Comparison of ENCODE assay signal across 8 cellular contexts in the genomic region with DNA sequence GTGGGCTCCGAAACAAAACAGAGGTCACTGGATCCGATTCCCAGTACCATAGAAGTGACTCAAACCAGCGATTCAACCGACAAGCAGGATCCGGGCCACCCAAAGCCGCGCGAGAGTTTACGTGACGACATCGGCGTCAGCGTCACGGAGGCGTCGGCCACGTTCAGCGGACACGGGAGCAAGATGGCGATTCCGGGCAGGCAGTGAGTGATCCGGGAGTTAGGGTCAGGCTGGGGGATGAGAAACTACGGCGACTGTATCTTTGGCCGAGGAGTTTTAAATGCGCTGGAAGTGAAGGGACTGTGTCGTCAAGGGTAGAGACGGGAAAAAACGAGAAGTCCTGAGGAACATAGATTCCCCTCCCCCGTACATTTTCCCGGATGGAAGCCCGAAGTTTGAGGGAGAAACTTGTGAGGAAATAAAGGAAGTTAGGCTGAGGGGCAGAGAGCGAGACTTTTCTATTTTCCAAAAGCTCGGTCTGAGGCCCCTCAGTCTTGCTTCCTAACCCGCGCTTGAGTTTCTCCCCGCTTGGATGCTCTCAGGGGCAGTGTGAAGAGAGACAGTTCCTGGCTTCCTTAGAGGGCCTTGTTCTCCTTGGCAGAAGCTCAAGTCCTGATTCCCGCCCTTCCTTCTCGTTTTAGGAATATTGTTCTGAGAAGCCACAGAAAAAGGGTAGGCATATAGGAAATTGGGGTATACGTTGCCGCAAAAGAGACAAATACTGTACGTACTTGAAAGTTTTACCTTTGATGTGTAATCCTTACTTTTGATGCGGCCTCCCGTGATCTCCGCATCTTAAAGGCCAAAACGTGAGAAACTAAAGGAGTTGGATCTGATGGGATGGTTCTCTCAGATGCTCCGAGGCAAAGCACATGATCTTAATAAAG. TPM values are rescaled to one million over a fixed set of nuclear protein-coding genes. Genes with fewer than 3 reads are reported as not detected.
DNase-seq lines count a peak whose midpoint lies in the region; ATAC-seq, FAIRE-seq and TF ChIP-seq lines count a peak whose summit lies in the region.

A gene with protein sequence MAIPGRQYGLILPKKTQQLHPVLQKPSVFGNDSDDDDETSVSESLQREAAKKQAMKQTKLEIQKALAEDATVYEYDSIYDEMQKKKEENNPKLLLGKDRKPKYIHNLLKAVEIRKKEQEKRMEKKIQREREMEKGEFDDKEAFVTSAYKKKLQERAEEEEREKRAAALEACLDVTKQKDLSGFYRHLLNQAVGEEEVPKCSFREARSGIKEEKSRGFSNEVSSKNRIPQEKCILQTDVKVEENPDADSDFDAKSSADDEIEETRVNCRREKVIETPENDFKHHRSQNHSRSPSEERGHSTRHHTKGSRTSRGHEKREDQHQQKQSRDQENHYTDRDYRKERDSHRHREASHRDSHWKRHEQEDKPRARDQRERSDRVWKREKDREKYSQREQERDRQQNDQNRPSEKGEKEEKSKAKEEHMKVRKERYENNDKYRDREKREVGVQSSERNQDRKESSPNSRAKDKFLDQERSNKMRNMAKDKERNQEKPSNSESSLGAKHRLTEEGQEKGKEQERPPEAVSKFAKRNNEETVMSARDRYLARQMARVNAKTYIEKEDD (plus strand): TSS at position 156 of the 887 bp plus-strand sequence. CDS start 28 bp downstream, at position 184.

- peak; percentile 95 for DNase-seq in COLO829 (ENCODE audit: low spot score)
- peak; percentile 86 for DNase-seq in HuH-7 (ENCODE audit: low spot score)
- DNase-seq in activated CD8-positive, alpha-beta memory T cell treated with anti-CD3 and anti-CD28 coated beads, Interleukin-2, amount 50 U/mL, for 24 hours (ENCODE audit: extremely low read depth) = peak; percentile 87
- DNase-seq in mesenteric fat pad (ENCODE audit: low spot score) = peak; percentile 98
- DNase-seq in stimulated activated CD8-positive, alpha-beta memory T cell treated with anti-CD3 and anti-CD28 coated beads, Interleukin-15, amount 100 ng/mL, for 1 hour (ENCODE audit: low read depth) = peak; percentile 87

- H3K9me3 ChIP-seq in OCI-LY1 (ENCODE audit: low read length) = no peaks in the 10 kb centered on the region

- peaks cover 44% of the 10 kb centered on the region for H3K79me2 ChIP-seq in OCI-LY1 (ENCODE audit: insufficient read depth, low read length)

- peak within 1 kb of the TSS; percentile 76 for H3K27ac ChIP-seq in OCI-LY1 (ENCODE audit: low read depth, low read length, poor library complexity, severe bottlenecking)

- H3K36me3 ChIP-seq in OCI-LY1 (ENCODE audit: insufficient read depth, low read length) = peaks cover 27% of the 10 kb centered on the region

- H3K27me3 ChIP-seq in OCI-LY1 (ENCODE audit: insufficient read depth, low read length) = no peaks in the 10 kb centered on the region

- peak within 1 kb of the TSS; percentile 94 for H3K9ac ChIP-seq in OCI-LY1 (ENCODE audit: low read length)

- H3K4me3 ChIP-seq in OCI-LY1 (ENCODE audit: low read depth, low read length, poor library complexity, severe bottlenecking) = peak within 1 kb of the TSS; percentile 75

- no peaks in the 10 kb centered on the region for H4K20me1 ChIP-seq in OCI-LY1 (ENCODE audit: insufficient read depth, low read length)

- H2AFZ ChIP-seq in OCI-LY1 (ENCODE audit: low read length) = peak within 1 kb of the TSS; percentile 13; the same call in 1 of the 2 replicates

- ATAC-seq in GM21381 (IDR thresholded peaks at IDR 0.05; ENCODE audit: unreplicated experiment) = peak; percentile 59

- H3K4me2 ChIP-seq in OCI-LY1 (ENCODE audit: low read length) = peak within 1 kb of the TSS; percentile 91

- TF ChIP-seq CTCF in OCI-LY1 (IDR thresholded peaks at IDR 0.05; ENCODE audit: low read length) = no peak

- no peaks in the 10 kb centered on the region for H3K9me2 ChIP-seq in OCI-LY1 (ENCODE audit: low read depth, low read length)

- H3K4me1 ChIP-seq in OCI-LY1 (ENCODE audit: insufficient read depth, low read length, severe bottlenecking) = peaks cover 29% of the 10 kb centered on the region

- peak; percentile 82 for FAIRE-seq in endometrium (lab: Jason Lieb, UNC)

- peaks cover 7% of the 10 kb centered on the region for H3F3A ChIP-seq in OCI-LY1 (ENCODE audit: insufficient read depth, low read length)

RNA-seq across cellular contexts. Expression of the gene that starts here (rescaled TPM):
- total RNA-seq in mesenteric fat pad = 37.1 TPM

Comparison
In these comparisons a context has a peak if more than half of its experiments do, and no peak if none do; other contexts are left out.
1. Peak in every context shown above with its lines: DNase-seq, ATAC-seq, H3K4me3 ChIP-seq and H3K27ac ChIP-seq.